ENCODE assay signal across 25 cellular contexts in the genomic region with DNA sequence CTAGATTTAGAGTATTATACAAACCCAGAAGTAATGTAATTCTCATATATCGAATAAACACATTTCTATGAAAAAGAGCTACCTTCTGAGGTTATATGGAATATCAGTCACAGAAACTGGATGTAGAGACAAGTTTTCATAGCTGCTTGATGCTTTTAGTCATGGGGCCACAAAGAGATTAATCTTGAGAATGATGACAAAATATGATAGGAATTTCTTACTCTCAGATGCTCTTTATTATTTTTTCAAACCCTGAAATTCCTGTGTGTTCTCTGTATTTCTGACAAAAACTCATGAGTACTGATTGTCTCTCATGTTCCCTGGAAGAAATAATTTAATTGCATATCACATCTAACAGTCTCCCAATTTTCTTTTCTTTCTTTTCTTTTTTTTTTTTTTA.
DNase-seq lines count a peak whose midpoint lies in the region; ATAC-seq and FAIRE-seq lines count a peak whose summit lies in the region.
"Had no signal": no experiment of that assay in that cellular context is flagged by ENCODE, and none has a peak within 500 bp of the region (broad histone marks: within the 10 kb centered on the region; RNA-seq: fewer than 3 reads in every experiment).

No MANE protein-coding gene starts in this region.

- no peak overlapping the region for H3K4me3 ChIP-seq in adipocyte (ENCODE audit: low read length)
- H3K4me3 ChIP-seq: heart right ventricle, spleen had no signal

- H3K36me3 ChIP-seq in adipocyte (ENCODE audit: control insufficient read depth, insufficient read depth, low read length, severe bottlenecking): no peaks in the 10 kb centered on the region
- H3K36me3 ChIP-seq: heart right ventricle, neutrophil, spleen had no signal

- no peak overlapping the region for H3K9ac ChIP-seq in adipocyte (ENCODE audit: low read length)

- H3K9me3 ChIP-seq in adipocyte (ENCODE audit: control insufficient read depth, low read length): no peaks in the 10 kb centered on the region
- H3K9me3 ChIP-seq: neutrophil, spleen had no signal

- H3K27me3 ChIP-seq in adipocyte (replicated peaks; ENCODE audit: control insufficient read depth, insufficient read depth, low read length): no peaks in the 10 kb centered on the region
- H3K27me3 ChIP-seq: heart right ventricle, neutrophil, spleen had no signal

- no peak for FAIRE-seq in urothelium cell line (lab: Jason Lieb, UNC)
- FAIRE-seq: endothelial cell of umbilical vein, GM12891 had no signal

- ATAC-seq in GM21825 (IDR thresholded peaks at IDR 0.05; ENCODE audit: unreplicated experiment): no peak
- ATAC-seq: activated naive CD8-positive, alpha-beta T cell treated with anti-CD3 and anti-CD28 coated beads, Interleukin-2, amount 50 U/mL, for 24 hours; heart right ventricle; stimulated activated naive CD8-positive, alpha-beta T cell treated with anti-CD3 and anti-CD28 coated beads, Interleukin-15, Interleukin-2, amounts not matched to agents 100 U/mL and 50 U/mL, for 24 hours; T-helper 17 cell had no signal

- no peaks in the 10 kb centered on the region for H3K4me1 ChIP-seq in adipocyte (ENCODE audit: control insufficient read depth, insufficient read depth, low read length)
- H3K4me1 ChIP-seq: heart right ventricle, spleen had no signal

- DNase-seq in LHCN-M2 (ENCODE audit: low read depth): peak; percentile 87
- peak; percentile 14 for DNase-seq in adipocyte (ENCODE audit: low read depth)
- DNase-seq in glomerular visceral epithelial cell (ENCODE audit: extremely low spot score): peak; percentile 74
- DNase-seq in urothelium cell line (ENCODE audit: low spot score): peak; percentile 12
- no peak for DNase-seq in NCI-H526 treated with DMSO at 0.1 percent for 48 hours (lab: John Stamatoyannopoulos, UW)
- no peak for DNase-seq in SHP77 (lab: John Stamatoyannopoulos, UW)
- DNase-seq: activated CD4-positive, alpha-beta T cell treated with anti-CD3 and anti-CD28 coated beads, Interleukin-2, amount 50 U/mL, for 4 hours; activated CD8-positive, alpha-beta memory T cell treated with anti-CD3 and anti-CD28 coated beads, Interleukin-2, amount 50 U/mL, for 48 hours; activated effector memory CD4-positive, alpha-beta T cell treated with anti-CD3 and anti-CD28 coated beads, Interleukin-2, amount 50 U/mL, for 16 hours; activated naive CD8-positive, alpha-beta T cell treated with anti-CD3 and anti-CD28 coated beads, Interleukin-2, amount 50 U/mL, for 24 hours; AML-193; CD8-positive, alpha-beta memory T cell; DMS79 treated with DMSO at 0.1 percent for 48 hours; heart right ventricle; NCI-H1105; NCI-H2029 treated with DMSO at 0.1 percent for 48 hours; NCI-H446; spleen; stimulated activated CD4-positive, alpha-beta T cell treated with anti-CD3 and anti-CD28 coated beads, Interleukin-4, amount 100 ng/mL, for 24 hours; stimulated activated naive CD8-positive, alpha-beta T cell treated with anti-CD3 and anti-CD28 coated beads, Interleukin-15, Interleukin-2, amounts not matched to agents 100 U/mL and 50 U/mL, for 24 hours; T-helper 17 cell had no signal

Comparison
In these comparisons a context has a peak if more than half of its experiments do, and no peak if none do; other contexts are left out.
1. DNase-seq: peak in LHCN-M2 (single experiment), adipocyte (single experiment), glomerular visceral epithelial cell (single experiment) and urothelium cell line (single experiment); none in NCI-H526 treated with DMSO at 0.1 percent for 48 hours (single experiment) and SHP77 (0 of 2).